23 cellular contexts compared by ENCODE assay signal in genomic region chr16:55225972-55226542, GRCh38.
DNase-seq lines count a peak whose midpoint lies in the region; ATAC-seq and TF ChIP-seq lines count a peak whose summit lies in the region.
"Had no signal": no experiment of that assay in that cellular context is flagged by ENCODE, and none has a peak within 500 bp of the region (broad histone marks: within the 10 kb centered on the region; RNA-seq: fewer than 3 reads in every experiment).

No MANE protein-coding gene starts in this region.

- no peaks in the 10 kb centered on the region for H3K27me3 ChIP-seq in adrenal gland
- H3K27me3 ChIP-seq: breast epithelium, vagina had no signal

- H3K4me1 ChIP-seq in adrenal gland (replicated peaks in 1 of 2): no peaks in the 10 kb centered on the region
- H3K4me1 ChIP-seq: breast epithelium, lower lobe of right lung, vagina had no signal

- CTCF ChIA-PET in Calu3 (lab: Charles Lee): no interaction called here

- WGBS in adrenal gland, 4 donors: 51 to 69% (median 65%) methylated on average over 4 to 5 of the region's 5 CpGs

- H3K36me3 Mint-ChIP-seq in Calu3 (ENCODE audit: insufficient read depth, unreplicated experiment): no peaks in the 10 kb centered on the region
- H3K36me3 Mint-ChIP-seq: CD4-positive, alpha-beta memory T cell; natural killer cell treated with Interleukin-12 subunit alpha and Interleukin-12 subunit beta and Interleukin-15 and Interleukin-18, amount 100 ng/mL, for 72 hours had no signal

- no peak overlapping the region for H3K27ac ChIP-seq in adrenal gland
- H3K27ac ChIP-seq: breast epithelium, lower lobe of right lung, skin epidermis, vagina had no signal

- no TSS peak for BruUV-seq in Calu3 (replicated peaks; lab: Mats Ljungman, UMichigan)

- intact Hi-C loops in Calu3 (cut with micrococcal nuclease; ENCODE audit: unreplicated experiment) (no loop called here), adrenal gland (cut with DNase I) (no loop called here)

- no peak for TF ChIP-seq POLR2A in adrenal gland (IDR thresholded peaks at IDR 0.05)

- H3K4me3 Mint-ChIP-seq in Calu3 (ENCODE audit: low read depth, unreplicated experiment): no peak overlapping the region
- H3K4me3 Mint-ChIP-seq: activated B cell treated with CpG ODN at 0.5 μM for 24 hours; activated naive CD4-positive, alpha-beta T cell treated with anti-CD3 and anti-CD28 coated beads for 36 hours; CD4-positive, alpha-beta memory T cell; HFFc6; natural killer cell treated with Interleukin-12 subunit alpha and Interleukin-12 subunit beta and Interleukin-15 and Interleukin-18, amount 100 ng/mL, for 72 hours; stimulated activated naive CD8-positive, alpha-beta T cell treated with anti-CD3 and anti-CD28 coated beads, Interleukin-15, amount 100 ng/mL, for 72 hours had no signal

- TF ChIP-seq CTCF in Calu3 (IDR thresholded peaks at IDR 0.05; ENCODE audit: unreplicated experiment) (no peak), adrenal gland (IDR thresholded peaks at IDR 0.05) (no peak)

- no peak overlapping the region for H3K4me3 ChIP-seq in adrenal gland
- H3K4me3 ChIP-seq: breast epithelium, lower lobe of right lung, skin epidermis, vagina had no signal

- H3K4me1 Mint-ChIP-seq in Calu3 (ENCODE audit: low read depth, unreplicated experiment): no peaks in the 10 kb centered on the region
- H3K4me1 Mint-ChIP-seq: activated B cell treated with CpG ODN at 0.5 μM for 24 hours; CD4-positive, alpha-beta memory T cell; stimulated activated naive CD8-positive, alpha-beta T cell treated with anti-CD3 and anti-CD28 coated beads, Interleukin-15, amount 100 ng/mL, for 72 hours had no signal

- ATAC-seq in GM18519 (IDR thresholded peaks at IDR 0.05; ENCODE audit: low FRiP score, unreplicated experiment) (no peak), GM21447 (IDR thresholded peaks at IDR 0.05; ENCODE audit: unreplicated experiment) (no peak)
- ATAC-seq: lower lobe of right lung; natural killer cell treated with Interleukin-12 subunit alpha and Interleukin-12 subunit beta and Interleukin-15 and Interleukin-18, amount 100 ng/mL, for 72 hours; stimulated activated naive CD8-positive, alpha-beta T cell treated with anti-CD3 and anti-CD28 coated beads, Interleukin-15, amount 100 ng/mL, for 72 hours had no signal

- H3K27me3 Mint-ChIP-seq in Calu3 (ENCODE audit: unreplicated experiment): peaks cover 24% of the 10 kb centered on the region

- no peak overlapping the region for H3K27ac Mint-ChIP-seq in Calu3 (ENCODE audit: unreplicated experiment)
- H3K27ac Mint-ChIP-seq: activated B cell treated with CpG ODN at 0.5 μM for 24 hours; activated naive CD4-positive, alpha-beta T cell treated with anti-CD3 and anti-CD28 coated beads for 36 hours; CD4-positive, alpha-beta memory T cell; HFFc6; natural killer cell treated with Interleukin-12 subunit alpha and Interleukin-12 subunit beta and Interleukin-15 and Interleukin-18, amount 100 ng/mL, for 72 hours; stimulated activated naive CD8-positive, alpha-beta T cell treated with anti-CD3 and anti-CD28 coated beads, Interleukin-15, amount 100 ng/mL, for 72 hours had no signal

- peaks cover 0 to 5% (median 0%) of the 10 kb centered on the region in 3 donors for H3K9me3 ChIP-seq in adrenal gland (replicated peaks in 1 of 3)

- no peaks in the 10 kb centered on the region for H3K36me3 ChIP-seq in adrenal gland (replicated peaks in 1 of 2)
- H3K36me3 ChIP-seq: breast epithelium, lower lobe of right lung, vagina had no signal

- peaks cover 6% of the 10 kb centered on the region for H3K9me3 Mint-ChIP-seq in Calu3 (ENCODE audit: low read depth, unreplicated experiment)

- DNase-seq in A172 (ENCODE audit: low spot score) (peak; percentile 63), HT1080 (ENCODE audit: low read depth) (peak; percentile 32), NOMO-1 (lab: John Stamatoyannopoulos, UW; ENCODE audit: unreplicated experiment in 2 of 2) (peak; percentile 73 to 93), SW480 (ENCODE audit: low spot score) (peak; percentile 14), Calu3 (no peak), adrenal gland (no peak)
- DNase-seq: activated B cell treated with CpG ODN at 0.5 μM for 24 hours; activated naive CD4-positive, alpha-beta T cell treated with anti-CD3 and anti-CD28 coated beads for 36 hours; amniotic stem cell; CD4-positive, alpha-beta memory T cell; DMS 273 treated with DMSO at 0.1 percent for 48 hours; HFFc6; lower lobe of right lung; NCI-H1417 treated with DMSO at 0.1 percent for 48 hours; NCI-H2081; NCI-H345; stimulated activated naive CD8-positive, alpha-beta T cell treated with anti-CD3 and anti-CD28 coated beads, Interleukin-15, amount 100 ng/mL, for 72 hours had no signal

Comparison
In these comparisons a context has a peak if more than half of its experiments do, and no peak if none do; other contexts are left out.
1. DNase-seq: peak in A172 (single experiment), HT1080 (single experiment), NOMO-1 (2 of 2) and SW480 (single experiment); none in Calu3 (single experiment) and adrenal gland (0 of 7).